ENCODE assay signal across 17 cellular contexts in the genomic region with DNA sequence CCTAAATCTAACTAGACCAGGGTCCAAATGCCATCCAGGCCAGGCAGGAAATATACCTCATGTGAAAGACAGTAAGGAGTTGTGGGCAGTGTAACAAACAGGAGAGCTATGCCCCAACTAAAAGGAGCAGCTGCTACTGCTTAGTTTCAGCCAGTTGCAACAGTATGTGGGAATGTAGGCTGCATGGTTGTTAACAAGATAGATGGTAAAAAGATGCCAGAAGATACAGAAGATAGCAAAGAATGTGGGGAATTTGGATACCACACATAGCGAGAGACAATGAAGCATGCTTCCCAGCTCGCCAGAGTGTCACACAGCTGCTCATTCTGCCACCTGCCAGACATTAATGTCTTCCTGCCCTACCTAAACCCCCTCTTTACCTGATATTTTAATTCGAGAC. TPM values are rescaled to one million over a fixed set of nuclear protein-coding genes. Genes with fewer than 3 reads are reported as not detected.
DNase-seq lines count a peak whose midpoint lies in the region; ATAC-seq and TF ChIP-seq lines count a peak whose summit lies in the region.
"Had no signal": no experiment of that assay in that cellular context is flagged by ENCODE, and none has a peak within 500 bp of the region (broad histone marks: within the 10 kb centered on the region; RNA-seq: fewer than 3 reads in every experiment).

No MANE protein-coding gene starts in this region.

- WGBS in mesodermal cell (ENCODE audit: insufficient coverage in 2 of 2), 2 experiments: 40 to 46% methylated on average over 2 of the region's 3 CpGs
- WGBS in mammary epithelial cell (ENCODE audit: low coverage, missing lambda C conversion rate): 83% methylated on average over 3 of the region's 3 CpGs
- WGBS in upper lobe of left lung, 2 donors: 88 to 89% methylated on average over 3 of the region's 3 CpGs

- no peaks in the 10 kb centered on the region for H3K79me2 ChIP-seq in mammary epithelial cell (ENCODE audit: insufficient read depth, low read length)

- POLR2A ChIA-PET in BJ (lab: Charles Lee): interaction anchor here (0.6 kb wide), 1 partner anchor 34 kb away, joined by 18 read pairs; no protein-coding TSS in a partner anchor

- no TSS peak for BruUV-seq in mammary epithelial cell (replicated peaks; lab: Mats Ljungman, UMichigan)

- in situ Hi-C loops in mammary epithelial cell (cut with MboI; ENCODE audit: low sequenced_read_pairs in 2 of 2): no loop called here

- intact Hi-C loops in mammary epithelial cell (cut with micrococcal nuclease) (no loop called here), tibial artery (cut with DNase I; ENCODE audit: low total_unique reads) (no loop called here)

- ATAC-seq in HG03139 (IDR thresholded peaks at IDR 0.05; ENCODE audit: unreplicated experiment): no peak
- ATAC-seq in upper lobe of left lung (ENCODE audit: low FRiP score in 2 of 2): no peak
- ATAC-seq: activated CD4-positive, alpha-beta T cell treated with anti-CD3 and anti-CD28 coated beads for 36 hours had no signal

- H3K36me3 ChIP-seq in BJ (ENCODE audit: control insufficient read depth, insufficient read depth, low read length): no peaks in the 10 kb centered on the region
- H3K36me3 ChIP-seq in NT2/D1 (ENCODE audit: insufficient read depth, insufficient read length, low read length): peaks cover 19% of the 10 kb centered on the region
- H3K36me3 ChIP-seq in mesodermal cell (ENCODE audit: control insufficient read depth, insufficient read depth, low read length): peaks cover 6% of the 10 kb centered on the region
- peaks cover 10% of the 10 kb centered on the region for H3K36me3 ChIP-seq in mammary epithelial cell (ENCODE audit: insufficient read depth, low read length)
- H3K36me3 ChIP-seq in tibial artery: peaks cover 0 to 40% (median 9%) of the 10 kb centered on the region in 3 donors
- H3K36me3 ChIP-seq in upper lobe of left lung: peaks cover 0 to 20% (median 0%) of the 10 kb centered on the region in 4 donors

- H3K4me3 ChIP-seq in BJ (ENCODE audit: low read depth, low read length) (no peak overlapping the region), NT2/D1 (ENCODE audit: insufficient read length, low read depth) (no peak overlapping the region), mesodermal cell (ENCODE audit: extremely low read depth, insufficient read depth, low read length, poor library complexity, severe bottlenecking) (no peak overlapping the region), mammary epithelial cell (replicated peaks in 1 of 3; ENCODE audit: insufficient read depth in 1 of 3, low read depth in 2 of 3, low read length in 3 of 3) (no peak overlapping the region), tibial artery (no peak overlapping the region), upper lobe of left lung (no peak overlapping the region)

- H3K27me3 ChIP-seq in BJ (ENCODE audit: control insufficient read depth, insufficient read depth, low read length) (no peaks in the 10 kb centered on the region), NT2/D1 (ENCODE audit: insufficient read depth, insufficient read length) (no peaks in the 10 kb centered on the region), mammary epithelial cell (ENCODE audit: insufficient read depth, low read length) (no peaks in the 10 kb centered on the region), tibial artery (no peaks in the 10 kb centered on the region), upper lobe of left lung (no peaks in the 10 kb centered on the region)

- H3K27ac ChIP-seq in mesodermal cell (ENCODE audit: low read depth, low read length, severe bottlenecking) (peak overlapping the region; percentile 72), mammary epithelial cell (ENCODE audit: insufficient read depth, low read depth, low read length) (no peak overlapping the region), tibial artery (no peak overlapping the region), upper lobe of left lung (no peak overlapping the region)

- H3K4me2 ChIP-seq in mammary epithelial cell (ENCODE audit: insufficient read depth, low read depth, low read length): no peak overlapping the region

- H3K4me1 ChIP-seq in NT2/D1 (ENCODE audit: insufficient read depth, insufficient read length) (no peaks in the 10 kb centered on the region), mesodermal cell (ENCODE audit: control insufficient read depth, insufficient read depth, low read length, poor library complexity, severe bottlenecking) (peaks cover 18% of the 10 kb centered on the region), mammary epithelial cell (ENCODE audit: insufficient read depth, low read length) (no peaks in the 10 kb centered on the region), tibial artery (no peaks in the 10 kb centered on the region), upper lobe of left lung (no peaks in the 10 kb centered on the region)

- dilution Hi-C loops in mammary epithelial cell (cut with HindIII; ENCODE audit: low sequenced_read_pairs): no loop called here

- DNase-seq in BJ (ENCODE audit: low read depth) (peak; percentile 37), NT2/D1 (ENCODE audit: low read depth, low spot score) (peak; percentile 16), fibroblast of peridontal ligament (ENCODE audit: extremely low read depth) (peak; percentile 9), mammary epithelial cell (no peak), tibial artery (no peak), upper lobe of left lung (no peak)
- DNase-seq: activated CD4-positive, alpha-beta T cell treated with anti-CD3 and anti-CD28 coated beads for 36 hours; activated CD8-positive, alpha-beta memory T cell treated with anti-CD3 and anti-CD28 coated beads, Interleukin-2, amount 50 U/mL, for 4 hours; activated naive CD4-positive, alpha-beta T cell treated with Interleukin-2 at 50 U/mL for 16 hours; dermis blood vessel endothelial cell; GDM1; Karpas-422; SHP77 treated with DMSO at 0.1 percent for 48 hours; stimulated activated naive CD4-positive, alpha-beta T cell; T-helper 9 cell had no signal

- H3K9me3 ChIP-seq in NT2/D1 (ENCODE audit: insufficient read depth, low read length) (no peaks in the 10 kb centered on the region), mesodermal cell (ENCODE audit: control insufficient read depth, low read length) (no peaks in the 10 kb centered on the region), mammary epithelial cell (replicated peaks; ENCODE audit: insufficient read depth, low read length) (no peaks in the 10 kb centered on the region), tibial artery (no peaks in the 10 kb centered on the region), upper lobe of left lung (no peaks in the 10 kb centered on the region)

- TF ChIP-seq EP300 in upper lobe of left lung (IDR thresholded peaks at IDR 0.05): no peak

- H2AFZ ChIP-seq in mammary epithelial cell (ENCODE audit: low read depth, low read length): no peak overlapping the region

- TF ChIP-seq CTCF in BJ (IDR thresholded peaks at IDR 0.05; ENCODE audit: insufficient read depth, low read depth, low read length): no peak
- TF ChIP-seq CTCF in mammary epithelial cell (conservative IDR thresholded peaks at IDR 0.05 in 1 of 2, IDR thresholded peaks at IDR 0.05 in 1 of 2; ENCODE audit: extremely low read depth in 1 of 2, insufficient read depth in 1 of 2, low read depth in 1 of 2, low read length in 2 of 2): no peak
- TF ChIP-seq CTCF in tibial artery (IDR thresholded peaks at IDR 0.05): no peak
- no peak for TF ChIP-seq CTCF in upper lobe of left lung (IDR thresholded peaks at IDR 0.05)

- H4K20me1 ChIP-seq in mammary epithelial cell (ENCODE audit: insufficient read depth, low read length): no peaks in the 10 kb centered on the region

- H3K9ac ChIP-seq in NT2/D1 (ENCODE audit: insufficient read length, low read depth): no peak overlapping the region
- no peak overlapping the region for H3K9ac ChIP-seq in mammary epithelial cell (ENCODE audit: insufficient read depth, low read length)

- CTCF ChIA-PET in BJ (lab: Yijun Ruan, JAX) (no interaction called here), mammary epithelial cell (lab: Charles Lee; ENCODE audit: low non-redundant PET) (no interaction called here)

- TF ChIP-seq POLR2A in upper lobe of left lung (IDR thresholded peaks at IDR 0.05): no peak

RNA-seq across cellular contexts. Expression of a gene that starts 39.4 kb away (rescaled TPM):
- polyA plus RNA-seq in BJ (2011; rRNA removed) (241 and 308 TPM in 2 replicates), mammary epithelial cell (12.7 TPM)
- 105 and 163 TPM in 2 replicates for polyA minus RNA-seq in BJ (2011; rRNA and poly(A)+ RNA removed)
- 11.6 TPM for polyA plus RNA-seq in mesodermal cell (2013, experiment 1 of 2)
- polyA plus RNA-seq in mesodermal cell (2013, experiment 2 of 2): 11.6 TPM
- total RNA-seq in mammary epithelial cell (10 to 100 TPM; 25.6 to 62.8 TPM), upper lobe of left lung (100 to 1,000 TPM in 4 of 6 donors, 10 to 100 TPM in 2; 71.7 to 383 (median 214) TPM)
- polyA minus RNA-seq in mammary epithelial cell: 65.6 TPM

RNA-seq across cellular contexts. Expression of a gene that starts 48.9 kb away (rescaled TPM):
- polyA plus RNA-seq in BJ (2011; rRNA removed) (7.5 and 14.7 TPM in 2 replicates), mammary epithelial cell (7.2 TPM)
- polyA minus RNA-seq in BJ (2011; rRNA and poly(A)+ RNA removed): 9.3 and 10.3 TPM in 2 replicates
- 13.3 TPM for polyA plus RNA-seq in mesodermal cell (2013, experiment 1 of 2)
- 13.8 TPM for polyA plus RNA-seq in mesodermal cell (2013, experiment 2 of 2)
- total RNA-seq in mammary epithelial cell (10 to 100 TPM; 22.8 to 25.2 TPM), upper lobe of left lung (10 to 100 TPM in 4 of 6 donors, 1 to 10 TPM in 2; 6.2 to 24.7 (median 11.9) TPM)
- polyA minus RNA-seq in mammary epithelial cell: 6.8 TPM

RNA-seq across cellular contexts. Expression of a gene that starts 49.1 kb away (rescaled TPM):
- 5.4 and 16.2 TPM in 2 replicates for polyA plus RNA-seq in BJ (2011; rRNA removed)
- polyA minus RNA-seq in BJ (2011; rRNA and poly(A)+ RNA removed): 7.4 and 7.7 TPM in 2 replicates
- polyA plus RNA-seq in mesodermal cell (2013, experiment 1 of 2): 13.3 TPM
- 11.6 TPM for polyA plus RNA-seq in mesodermal cell (2013, experiment 2 of 2)
- total RNA-seq in mammary epithelial cell: 10 to 100 TPM; 49.7 to 57.0 TPM
- 24.8 TPM for polyA plus RNA-seq in mammary epithelial cell
- polyA minus RNA-seq in mammary epithelial cell: 82.4 TPM
- 10 to 100 TPM in 5 of 6 donors, 1 to 10 TPM in 1; 6.1 to 15.4 (median 13.0) TPM for total RNA-seq in upper lobe of left lung

Comparison
In these comparisons a context has a peak if more than half of its experiments do, and no peak if none do; other contexts are left out.
1. DNase-seq: peak in BJ (single experiment), NT2/D1 (single experiment) and fibroblast of peridontal ligament (single experiment); none in mammary epithelial cell (single experiment), tibial artery (0 of 2) and upper lobe of left lung (0 of 2).